13 cellular contexts compared by ENCODE assay signal in genomic region chr17:8110456-8110804, GRCh38. TPM values are rescaled to one million over a fixed set of nuclear protein-coding genes. Genes with fewer than 3 reads are reported as not detected.
A peak's percentile ranks its signal among the peaks of the same experiment; 100 is the strongest.
DNase-seq lines count a peak whose midpoint lies in the region; TF ChIP-seq lines count a peak whose summit lies in the region.
"Had no signal": no experiment of that assay in that cellular context is flagged by ENCODE, and none has a peak within 500 bp of the region (broad histone marks: within the 10 kb centered on the region; RNA-seq: fewer than 3 reads in every experiment).

No MANE protein-coding gene starts in this region.

- H3K9me3 Mint-ChIP-seq in H9: no peaks in the 10 kb centered on the region
- H3K9me3 Mint-ChIP-seq: activated naive CD8-positive, alpha-beta T cell treated with anti-CD3 and anti-CD28 coated beads for 36 hours had no signal

- no peak overlapping the region for H4K8ac ChIP-seq in H9 (replicated peaks; ENCODE audit: insufficient read length, low read depth, low read length)

- no peaks in the 10 kb centered on the region for H3K9me2 ChIP-seq in hepatocyte (replicated peaks; ENCODE audit: insufficient read depth)

- no peaks in the 10 kb centered on the region for H3K4me1 ChIP-seq in H9 (ENCODE audit: insufficient read depth, low read length)
- H3K4me1 ChIP-seq in Peyer's patch: peaks cover 0 to 9% (median 4%) of the 10 kb centered on the region in 4 donors
- H3K4me1 ChIP-seq in hepatocyte (ENCODE audit: insufficient read depth): peaks cover 8% of the 10 kb centered on the region
- H3K4me1 ChIP-seq in smooth muscle cell (ENCODE audit: low read depth): no peaks in the 10 kb centered on the region
- H3K4me1 ChIP-seq: colonic mucosa had no signal

- H2BK15ac ChIP-seq in H9 (ENCODE audit: low read depth, low read length): no peak overlapping the region

- no peak overlapping the region for H2BK120ac ChIP-seq in H9 (ENCODE audit: low read depth, low read length, poor library complexity, severe bottlenecking)

- H2BK20ac ChIP-seq in H9 (ENCODE audit: low read depth, low read length, poor library complexity, severe bottlenecking): no peak overlapping the region

- no peak overlapping the region for H2BK5ac ChIP-seq in H9 (ENCODE audit: insufficient read length, low read length)

- no peaks in the 10 kb centered on the region for H3K79me1 ChIP-seq in H9 (ENCODE audit: insufficient read depth, low read depth, low read length, poor library complexity, severe bottlenecking)

- peak overlapping the region; percentile 49 to 66 for H3K4me3 Mint-ChIP-seq in H9
- H3K4me3 Mint-ChIP-seq: activated naive CD8-positive, alpha-beta T cell treated with anti-CD3 and anti-CD28 coated beads for 36 hours had no signal

- H3K23ac ChIP-seq in H9 (ENCODE audit: insufficient read length, low read depth, low read length): no peak overlapping the region

- H3K27ac Mint-ChIP-seq in H9: no peak overlapping the region; a peak in 1 of 7 replicates
- H3K27ac Mint-ChIP-seq: activated naive CD8-positive, alpha-beta T cell treated with anti-CD3 and anti-CD28 coated beads for 36 hours had no signal

- no peaks in the 10 kb centered on the region for H3K79me2 ChIP-seq in H9 (ENCODE audit: insufficient read depth, low read length)
- H3K79me2 ChIP-seq in hepatocyte: no peaks in the 10 kb centered on the region
- H3K79me2 ChIP-seq in smooth muscle cell (ENCODE audit: low read depth): no peaks in the 10 kb centered on the region

- H4K5ac ChIP-seq in H9 (ENCODE audit: insufficient read length, low read depth, low read length): no peak overlapping the region

- H3K23me2 ChIP-seq in H9 (ENCODE audit: insufficient read length, low read depth, low read length, poor library complexity, severe bottlenecking): peaks cover 6% of the 10 kb centered on the region

- peaks cover 15% of the 10 kb centered on the region for H3F3A ChIP-seq in smooth muscle cell (ENCODE audit: low read depth)

- H3K4me3 ChIP-seq in Peyer's patch (peak overlapping the region in 3 of 4 donors; percentile 41 to 45 (median 45)), hepatocyte (no peak overlapping the region), smooth muscle cell (peak overlapping the region; percentile 50)

- H3K4me1 Mint-ChIP-seq in H9: peaks cover 10 to 11% of the 10 kb centered on the region in 2 experiments

- TF ChIP-seq CTCF in H9 (conservative IDR thresholded peaks at IDR 0.05): no peak; the same call in 2 of the 3 replicates
- no peak for TF ChIP-seq CTCF in Peyer's patch (IDR thresholded peaks at IDR 0.05)
- no peak for TF ChIP-seq CTCF in hepatocyte (IDR thresholded peaks at IDR 0.05; ENCODE audit: poor library complexity)
- no peak for TF ChIP-seq CTCF in smooth muscle cell (IDR thresholded peaks at IDR 0.05; ENCODE audit: borderline replicate concordance, insufficient read depth, poor library complexity, severe bottlenecking)

- H3T11ph ChIP-seq in H9 (ENCODE audit: low read length): no peak overlapping the region

- no peaks in the 10 kb centered on the region for H4K20me1 ChIP-seq in H9 (ENCODE audit: control insufficient read depth, insufficient read depth, insufficient read length)
- H4K20me1 ChIP-seq in hepatocyte (ENCODE audit: insufficient read depth, poor library complexity, severe bottlenecking): no peaks in the 10 kb centered on the region
- H4K20me1 ChIP-seq in smooth muscle cell (ENCODE audit: low read depth): no peaks in the 10 kb centered on the region

- no peaks in the 10 kb centered on the region for H3K9me3 ChIP-seq in H9 (ENCODE audit: control insufficient read depth, low read depth, low read length)
- H3K9me3 ChIP-seq in Peyer's patch: no peaks in the 10 kb centered on the region
- H3K9me3 ChIP-seq in hepatocyte (ENCODE audit: low read depth): no peaks in the 10 kb centered on the region
- H3K9me3 ChIP-seq in smooth muscle cell (replicated peaks; ENCODE audit: low read depth): no peaks in the 10 kb centered on the region
- H3K9me3 ChIP-seq: colonic mucosa, testis had no signal

- H2BK12ac ChIP-seq in H9 (ENCODE audit: insufficient read length, low read depth, low read length): no peak overlapping the region

- no peak overlapping the region for H3K14ac ChIP-seq in H9 (ENCODE audit: insufficient read depth, low read length)

- H3K27me3 ChIP-seq in H9 (ENCODE audit: insufficient read depth, low read length) (peaks cover 3% of the 10 kb centered on the region; the same call in 1 of the 2 replicates), Peyer's patch (peaks cover 0 to 15% of the 10 kb centered on the region in 2 donors), hepatocyte (peaks cover 29% of the 10 kb centered on the region), smooth muscle cell (ENCODE audit: low read depth) (peaks cover 55% of the 10 kb centered on the region)
- H3K27me3 ChIP-seq: testis had no signal

- H3K36me3 ChIP-seq in Peyer's patch (no peaks in the 10 kb centered on the region), hepatocyte (replicated peaks; ENCODE audit: insufficient read depth, low read depth) (no peaks in the 10 kb centered on the region), smooth muscle cell (ENCODE audit: low read depth) (no peaks in the 10 kb centered on the region)
- H3K36me3 ChIP-seq: colonic mucosa had no signal

- no peak overlapping the region for H2AK5ac ChIP-seq in H9 (ENCODE audit: insufficient read length, low read length)

- H3K18ac ChIP-seq in H9 (ENCODE audit: insufficient read length, low read depth, low read length): no peak overlapping the region

- no peak overlapping the region for H3K56ac ChIP-seq in H9 (ENCODE audit: insufficient read length, low read depth, low read length)

- H2AFZ ChIP-seq in H9 (ENCODE audit: low read length) (no peak overlapping the region), hepatocyte (no peak overlapping the region), smooth muscle cell (ENCODE audit: low read depth) (no peak overlapping the region)

- DNase-seq in H9 (no peak), Peyer's patch (no peak), hepatocyte (ENCODE audit: low spot score) (no peak), smooth muscle cell (lab: John Stamatoyannopoulos, UW; ENCODE audit: unreplicated experiment) (no peak), KG1 (lab: John Stamatoyannopoulos, UW) (no peak), T-helper 2 cell (no peak), NAMALWA (ENCODE audit: low spot score) (no peak)
- DNase-seq: NCI-H1092 had no signal

- H3K4me2 ChIP-seq in H9 (ENCODE audit: insufficient read depth, insufficient read length, low read length): no peak overlapping the region
- peak overlapping the region; percentile 91 for H3K4me2 ChIP-seq in hepatocyte
- H3K4me2 ChIP-seq in smooth muscle cell: peak overlapping the region; percentile 87

- WGBS in H9 (ENCODE audit: extremely low coverage, insufficient read length, low lambda C conversion rate): no CpG with 5 or more reads among the region's 10 CpGs
- WGBS in hepatocyte (ENCODE audit: low lambda C conversion rate, missing lambda C conversion rate): 29% methylated on average over 10 of the region's 10 CpGs
- 33% methylated on average over 10 of the region's 10 CpGs for WGBS in smooth muscle cell (ENCODE audit: low lambda C conversion rate)

- no peak overlapping the region for H4K91ac ChIP-seq in H9 (ENCODE audit: insufficient read length, low read depth, low read length)

- no peak overlapping the region for H3K9ac ChIP-seq in H9 (ENCODE audit: extremely low read depth, insufficient read length, low read length)
- no peak overlapping the region for H3K9ac ChIP-seq in smooth muscle cell (ENCODE audit: low read depth)

- TF ChIP-seq POLR2A in Peyer's patch (IDR thresholded peaks at IDR 0.05): no peak

- no peaks in the 10 kb centered on the region for H3K36me3 Mint-ChIP-seq in H9 (ENCODE audit: insufficient read depth in 1 of 3, low read depth in 3 of 3)
- H3K36me3 Mint-ChIP-seq: activated naive CD8-positive, alpha-beta T cell treated with anti-CD3 and anti-CD28 coated beads for 36 hours had no signal

- no peak overlapping the region for H3K4ac ChIP-seq in H9 (ENCODE audit: low read depth, low read length)

- H3K27ac ChIP-seq in H9 (ENCODE audit: insufficient read length, low read depth, low read length) (no peak overlapping the region), Peyer's patch (no peak overlapping the region), hepatocyte (no peak overlapping the region), smooth muscle cell (ENCODE audit: low read depth) (no peak overlapping the region)
- H3K27ac ChIP-seq: colonic mucosa, testis had no signal

- H3K27me3 Mint-ChIP-seq in H9 (ENCODE audit: low read depth): peaks cover 85% of the 10 kb centered on the region

RNA-seq across cellular contexts. Expression of gene ALOXE3, which starts 7.9 kb away (rescaled TPM):
- total RNA-seq in H9 (2021) (0.13 and 0.42 TPM in 2 replicates), Peyer's patch (not detected), hepatocyte (0.48 and 0.77 TPM in 2 replicates), smooth muscle cell (1.1 and 1.7 TPM in 2 replicates)
- polyA plus RNA-seq in hepatocyte (1.5 and 2.6 TPM in 2 replicates), smooth muscle cell (0.25 and 2.3 TPM in 2 replicates)
- total RNA-seq: colonic mucosa, NCI-H460, skeletal muscle tissue had no signal

RNA-seq across cellular contexts. Expression of gene HES7, which starts 13.5 kb away (rescaled TPM):
- total RNA-seq in H9 (2021) (0.26 and 0.33 TPM in 2 replicates), Peyer's patch (not detected), hepatocyte (not detected in 2 replicates), smooth muscle cell (not detected in 2 replicates)
- polyA plus RNA-seq in hepatocyte (not detected in 2 replicates), smooth muscle cell (not detected in 2 replicates)
- total RNA-seq: colonic mucosa had no signal

RNA-seq across cellular contexts. Expression of gene ALOX12B, which starts 22.9 kb away (rescaled TPM):
- total RNA-seq in H9 (2021): 0.86 and 1.2 TPM in 2 replicates
- total RNA-seq in Peyer's patch: under 1 TPM in 1 of 4 donors, not detected in 3; 0.83 TPM
- total RNA-seq in hepatocyte: 0.52 and 2.0 TPM in 2 replicates
- polyA plus RNA-seq in hepatocyte: 0.22 and 1.8 TPM in 2 replicates
- 4.7 and 4.9 TPM in 2 replicates for total RNA-seq in smooth muscle cell
- 3.0 and 3.7 TPM in 2 replicates for polyA plus RNA-seq in smooth muscle cell
- total RNA-seq: skeletal muscle tissue had no signal

RNA-seq across cellular contexts. Expression of gene PER1, which starts 41.8 kb away (rescaled TPM):
- 36.5 and 37.2 TPM in 2 replicates for total RNA-seq in H9 (2021)
- total RNA-seq in Peyer's patch: 100 to 1,000 TPM in 3 of 4 donors, 10 to 100 TPM in 1; 67.6 to 143 (median 119) TPM
- total RNA-seq in hepatocyte: 35.3 and 36.5 TPM in 2 replicates
- 107 and 143 TPM in 2 replicates for polyA plus RNA-seq in hepatocyte
- total RNA-seq in smooth muscle cell: 25.8 and 29.0 TPM in 2 replicates
- 55.2 and 85.9 TPM in 2 replicates for polyA plus RNA-seq in smooth muscle cell

RNA-seq across cellular contexts. Expression of gene VAMP2, which starts 52.3 kb away (rescaled TPM):
- total RNA-seq in H9 (2021): 22.8 and 22.9 TPM in 2 replicates
- total RNA-seq in Peyer's patch: 10 to 100 TPM; 10.7 to 40.2 (median 32.4) TPM
- total RNA-seq in hepatocyte: 8.2 and 8.5 TPM in 2 replicates
- 44.6 and 85.7 TPM in 2 replicates for polyA plus RNA-seq in hepatocyte
- total RNA-seq in smooth muscle cell: 5.7 and 8.1 TPM in 2 replicates
- polyA plus RNA-seq in smooth muscle cell: 20.1 and 28.9 TPM in 2 replicates
